ENCODE assay signal across 15 cellular contexts in the genomic region with DNA sequence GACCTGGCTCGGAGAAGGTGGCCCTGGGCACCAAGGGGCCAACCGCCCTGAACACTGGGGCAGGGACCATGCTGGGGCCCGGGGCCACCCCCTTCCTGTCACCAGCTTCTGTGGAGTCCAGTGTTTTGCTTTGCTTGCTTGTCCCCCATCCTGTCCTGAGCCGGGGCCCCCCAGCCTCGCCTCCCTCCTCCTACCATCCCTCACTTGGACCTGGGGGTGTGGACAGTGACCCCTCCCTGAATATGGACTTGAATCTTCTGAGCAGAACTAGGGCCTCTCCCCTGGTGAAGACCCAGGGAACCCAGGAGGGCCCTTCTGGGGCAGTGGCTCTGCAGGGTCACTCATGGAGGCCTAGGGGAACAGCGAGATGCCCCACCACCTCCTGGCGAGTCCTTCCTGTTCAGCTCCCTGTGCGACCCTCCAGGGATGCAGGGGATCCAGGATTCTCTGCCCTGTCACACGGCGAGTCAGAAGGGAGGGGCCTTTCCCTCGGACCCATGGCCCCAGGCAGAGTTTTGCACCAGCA. TPM values are rescaled to one million over a fixed set of nuclear protein-coding genes. Genes with fewer than 3 reads are reported as not detected.
DNase-seq lines count a peak whose midpoint lies in the region; ATAC-seq and TF ChIP-seq lines count a peak whose summit lies in the region.
"Had no signal": no experiment of that assay in that cellular context is flagged by ENCODE, and none has a peak within 500 bp of the region (broad histone marks: within the 10 kb centered on the region; RNA-seq: fewer than 3 reads in every experiment).

No MANE protein-coding gene starts in this region.

- DNase-seq in activated naive CD8-positive, alpha-beta T cell treated with anti-CD3 and anti-CD28 coated beads, Interleukin-2, amount 50 U/mL, for 24 hours = no peak
- no peak for DNase-seq in activated naive CD8-positive, alpha-beta T cell treated with anti-CD3 and anti-CD28 coated beads for 36 hours
- DNase-seq in ureter (ENCODE audit: low spot score) = peak; percentile 37
- DNase-seq in NCI-H446 treated with DMSO at 0.1 percent for 48 hours (lab: John Stamatoyannopoulos, UW) = no peak
- DNase-seq in cerebellar nuclear complex (lab: John Stamatoyannopoulos, UW) = no peak
- no peak for DNase-seq in nucleus accumbens (lab: John Stamatoyannopoulos, UW)
- DNase-seq: CD4-positive, CD25-positive, alpha-beta regulatory T cell; KBM-7; NCI-H2227 treated with DMSO at 0.1 percent for 48 hours; NCI-H526 treated with DMSO at 0.1 percent for 48 hours; NK-92 treated with Interleukin-12 subunit alpha and Interleukin-12 subunit beta, amount 100 ng/mL, for 24 hours; OCI-M1 had no signal

- H3K27me3 ChIP-seq in mucosa of stomach (ENCODE audit: control insufficient read depth, insufficient read depth, low read length) = no peaks in the 10 kb centered on the region

- no peak overlapping the region for H3K4me3 ChIP-seq in mucosa of stomach (ENCODE audit: low read length)
- H3K4me3 ChIP-seq: A549 had no signal

- peak; percentile 33 for ATAC-seq in activated naive CD8-positive, alpha-beta T cell treated with anti-CD3 and anti-CD28 coated beads, Interleukin-2, amount 50 U/mL, for 24 hours

- H3K9ac ChIP-seq in mucosa of stomach (ENCODE audit: low read length) = peak overlapping the region; percentile 8

- H3K9me3 ChIP-seq in mucosa of stomach (ENCODE audit: control insufficient read depth, low read length) = no peaks in the 10 kb centered on the region

- TF ChIP-seq CTCF in VCaP (conservative IDR thresholded peaks at IDR 0.05) = no peak

- H3K27ac ChIP-seq in VCaP = peak overlapping the region; percentile 84
- H3K27ac ChIP-seq: A549 had no signal

- H3K4me1 ChIP-seq in mucosa of stomach (ENCODE audit: control insufficient read depth, insufficient read depth, low read length) = peaks cover 9% of the 10 kb centered on the region

- H3K4me1 Mint-ChIP-seq in activated naive CD8-positive, alpha-beta T cell treated with anti-CD3 and anti-CD28 coated beads, Interleukin-2, amount 50 U/mL, for 24 hours = no peaks in the 10 kb centered on the region
- no peaks in the 10 kb centered on the region for H3K4me1 Mint-ChIP-seq in activated naive CD8-positive, alpha-beta T cell treated with anti-CD3 and anti-CD28 coated beads for 36 hours
- H3K4me1 Mint-ChIP-seq: CD4-positive, CD25-positive, alpha-beta regulatory T cell had no signal

- H3K27me3 Mint-ChIP-seq in activated naive CD8-positive, alpha-beta T cell treated with anti-CD3 and anti-CD28 coated beads, Interleukin-2, amount 50 U/mL, for 24 hours = no peaks in the 10 kb centered on the region
- no peaks in the 10 kb centered on the region for H3K27me3 Mint-ChIP-seq in activated naive CD8-positive, alpha-beta T cell treated with anti-CD3 and anti-CD28 coated beads for 36 hours
- H3K27me3 Mint-ChIP-seq: CD4-positive, CD25-positive, alpha-beta regulatory T cell had no signal

- no peaks in the 10 kb centered on the region for H3K36me3 Mint-ChIP-seq in activated naive CD8-positive, alpha-beta T cell treated with anti-CD3 and anti-CD28 coated beads, Interleukin-2, amount 50 U/mL, for 24 hours (ENCODE audit: low read depth)
- peaks cover 4% of the 10 kb centered on the region for H3K36me3 Mint-ChIP-seq in activated naive CD8-positive, alpha-beta T cell treated with anti-CD3 and anti-CD28 coated beads for 36 hours
- H3K36me3 Mint-ChIP-seq: CD4-positive, CD25-positive, alpha-beta regulatory T cell had no signal

- no peak overlapping the region for H3K27ac Mint-ChIP-seq in activated naive CD8-positive, alpha-beta T cell treated with anti-CD3 and anti-CD28 coated beads, Interleukin-2, amount 50 U/mL, for 24 hours
- H3K27ac Mint-ChIP-seq in activated naive CD8-positive, alpha-beta T cell treated with anti-CD3 and anti-CD28 coated beads for 36 hours = no peak overlapping the region
- H3K27ac Mint-ChIP-seq: CD4-positive, CD25-positive, alpha-beta regulatory T cell had no signal

- no peak overlapping the region for H3K4me3 Mint-ChIP-seq in activated naive CD8-positive, alpha-beta T cell treated with anti-CD3 and anti-CD28 coated beads, Interleukin-2, amount 50 U/mL, for 24 hours
- no peak overlapping the region for H3K4me3 Mint-ChIP-seq in activated naive CD8-positive, alpha-beta T cell treated with anti-CD3 and anti-CD28 coated beads for 36 hours
- H3K4me3 Mint-ChIP-seq: CD4-positive, CD25-positive, alpha-beta regulatory T cell had no signal

- no peaks in the 10 kb centered on the region for H3K9me3 Mint-ChIP-seq in activated naive CD8-positive, alpha-beta T cell treated with anti-CD3 and anti-CD28 coated beads, Interleukin-2, amount 50 U/mL, for 24 hours
- no peaks in the 10 kb centered on the region for H3K9me3 Mint-ChIP-seq in activated naive CD8-positive, alpha-beta T cell treated with anti-CD3 and anti-CD28 coated beads for 36 hours

- no peaks in the 10 kb centered on the region for H3K36me3 ChIP-seq in mucosa of stomach (ENCODE audit: control insufficient read depth, insufficient read depth, low read length)

RNA-seq across cellular contexts. Expression of a gene that starts 41.6 kb away (rescaled TPM):
- total RNA-seq in activated naive CD8-positive, alpha-beta T cell treated with anti-CD3 and anti-CD28 coated beads for 36 hours = not detected
- 7.1 TPM for total RNA-seq in ureter
- total RNA-seq: CD4-positive, CD25-positive, alpha-beta regulatory T cell had no signal
